ENCODE assay signal across 8 cellular contexts in genomic region chr3:3342141-3342540, GRCh38.
"Had no signal": no experiment of that assay in that cellular context is flagged by ENCODE, and none has a peak within 500 bp of the region (broad histone marks: within the 10 kb centered on the region; RNA-seq: fewer than 3 reads in every experiment).

No MANE protein-coding gene starts in this region.

- ATAC-seq: GM12878 had no signal

- H3K4me3 ChIP-seq: GM12878 had no signal

- DNase-seq: GDM1, GF-D8 had no signal

- FAIRE-seq: G401.6, GM12878, GM12891, GM12892, GM18507, GM19239 had no signal
